Comparison of ENCODE assay signal across 8 cellular contexts in genomic region chr9:75238311-75238976, GRCh38.
A peak's percentile ranks its signal among the peaks of the same experiment; 100 is the strongest.
DNase-seq lines count a peak whose midpoint lies in the region; ATAC-seq and TF ChIP-seq lines count a peak whose summit lies in the region.

No MANE protein-coding gene starts in this region.

- H3K4me3 ChIP-seq in heart right ventricle = no peak overlapping the region

- H3K27me3 ChIP-seq in heart right ventricle = no peaks in the 10 kb centered on the region

- BruUV-seq in MCF 10A (replicated peaks; lab: Mats Ljungman, UMichigan) = no TSS peak

- H3K9me3 Mint-ChIP-seq in MCF 10A (ENCODE audit: unreplicated experiment) = no peaks in the 10 kb centered on the region

- H3K9me3 ChIP-seq in heart right ventricle = peaks cover 0 to 3% (median 0%) of the 10 kb centered on the region in 11 donors

- H3K4me1 ChIP-seq in heart right ventricle = peaks cover 0 to 13% (median 0%) of the 10 kb centered on the region in 9 donors

- no peak overlapping the region for H3K27ac Mint-ChIP-seq in MCF 10A (ENCODE audit: low read depth, unreplicated experiment)

- POLR2A ChIA-PET in MCF 10A (lab: Yijun Ruan, JAX) = interaction anchor here (0.7 to 2.2 kb wide), 5 partner anchors 8 to 57 kb away, joined by 3 to 6 read pairs (median 4); no protein-coding TSS in a partner anchor

- no peaks in the 10 kb centered on the region for H3K27me3 Mint-ChIP-seq in MCF 10A (ENCODE audit: insufficient read depth, unreplicated experiment)

- no peaks in the 10 kb centered on the region for H3K36me3 ChIP-seq in heart right ventricle

- H3K27ac ChIP-seq in heart right ventricle = no peak overlapping the region

- H3K4me1 Mint-ChIP-seq in MCF 10A (ENCODE audit: insufficient read depth, unreplicated experiment) = peaks cover 18% of the 10 kb centered on the region

- ATAC-seq in heart right ventricle = peak in 7 of 8 donors; percentile 30 to 77 (median 64)
- no peak for ATAC-seq in Right ventricle myocardium inferior
- ATAC-seq in GM21619 (IDR thresholded peaks at IDR 0.05; ENCODE audit: unreplicated experiment) = peak; percentile 91

- H3K4me3 Mint-ChIP-seq in MCF 10A (ENCODE audit: unreplicated experiment) = no peak overlapping the region

- CTCF ChIA-PET in MCF 10A (lab: Yijun Ruan, JAX) = interaction anchor here (0.6 to 9.5 kb wide), 34 partner anchors 9 to 1554 kb away, joined by 3 to 109 read pairs (median 4); no protein-coding TSS in a partner anchor

- DNase-seq in heart right ventricle = peak in 1 of 2 donors; percentile 23
- DNase-seq in Right ventricle myocardium inferior (ENCODE audit: missing footprints) = no peak
- DNase-seq in HT-29 (ENCODE audit: low spot score) = peak; percentile 86
- DNase-seq in SHP77 (lab: John Stamatoyannopoulos, UW) = peak; percentile 48 to 62
- peak; percentile 89 for DNase-seq in MCF 10A (ENCODE audit: unreplicated experiment)
- DNase-seq in left kidney (ENCODE audit: low read depth, low spot score) = peak; percentile 83
- DNase-seq in stimulated activated CD8-positive, alpha-beta memory T cell treated with anti-CD3 and anti-CD28 coated beads, Interleukin-4, amount 100 ng/mL, for 48 hours = peak; percentile 40

- intact Hi-C loops in heart right ventricle (cut with DNase I) = no loop called here
- intact Hi-C loops in Right ventricle myocardium inferior (cut with DNase I) = no loop called here
- intact Hi-C loops in MCF 10A (cut with micrococcal nuclease) = loop anchor here (1.0 to 10.0 kb wide), 4 partner anchors 37 to 461 kb away; partner anchors contain the start of genes NMRK1 and OSTF1

- peaks cover 7% of the 10 kb centered on the region for H3K36me3 Mint-ChIP-seq in MCF 10A (ENCODE audit: insufficient read depth, unreplicated experiment)

- WGBS in heart right ventricle, 2 donors = 50 to 53% methylated on average over 11 of the region's 11 CpGs

- peak in 8 of 9 donors; percentile 10 to 61 (median 52) for TF ChIP-seq CTCF in heart right ventricle (IDR thresholded peaks at IDR 0.05)
- TF ChIP-seq CTCF in MCF 10A (IDR thresholded peaks at IDR 0.05; ENCODE audit: unreplicated experiment) = peak; percentile 72
